In genomic region chr10:46292573-46293023, GRCh38 we compare ENCODE assay signal across 1 cellular context.
TF ChIP-seq lines count a peak whose summit lies in the region.

No MANE protein-coding gene starts in this region.

TF ChIP-seq in H1, 55 proteins besides CTCF, POLR2A, EP300 and RAD21:
- TF ChIP-seq HDAC2 (IDR thresholded peaks at IDR 0.05; ENCODE audit: borderline replicate concordance in 1 of 2, low read depth in 2 of 2, low read length in 2 of 2) = no peak
- TF ChIP-seq CEBPB (IDR thresholded peaks at IDR 0.05; ENCODE audit: low read depth, low read length) = no peak
- no peak for TF ChIP-seq MAFK (IDR thresholded peaks at IDR 0.05; ENCODE audit: low read depth, low read length)
- TF ChIP-seq SIN3A (conservative IDR thresholded peaks at IDR 0.05 in 1 of 2, IDR thresholded peaks at IDR 0.05 in 1 of 2; ENCODE audit: low read depth in 1 of 2, low read length in 2 of 2) = no peak
- TF ChIP-seq SIX5 (IDR thresholded peaks at IDR 0.05; ENCODE audit: low read depth, low read length) = no peak
- TF ChIP-seq NANOG (IDR thresholded peaks at IDR 0.05; ENCODE audit: insufficient read depth, low read depth, low read length, poor library complexity, severe bottlenecking) = no peak
- TF ChIP-seq CTBP2 (IDR thresholded peaks at IDR 0.05; ENCODE audit: borderline replicate concordance, insufficient read depth, insufficient read length, low read length) = no peak
- no peak for TF ChIP-seq FOSL1 (IDR thresholded peaks at IDR 0.05; ENCODE audit: insufficient read depth, low read depth, low read length)
- no peak for TF ChIP-seq MAX (IDR thresholded peaks at IDR 0.05)
- no peak for TF ChIP-seq SAP30 (IDR thresholded peaks at IDR 0.05; ENCODE audit: insufficient read depth, insufficient replicate concordance, low read length)
- no peak for TF ChIP-seq RBBP5 (IDR thresholded peaks at IDR 0.05; ENCODE audit: borderline replicate concordance, low read depth, low read length)
- no peak for TF ChIP-seq E2F6 (IDR thresholded peaks at IDR 0.05)
- no peak for TF ChIP-seq USF2 (IDR thresholded peaks at IDR 0.05; ENCODE audit: low read length)
- no peak for TF ChIP-seq TEAD4 (IDR thresholded peaks at IDR 0.05; ENCODE audit: low read depth, low read length)
- no peak for TF ChIP-seq BRCA1 (IDR thresholded peaks at IDR 0.05; ENCODE audit: low read depth, low read length)
- no peak for TF ChIP-seq HDAC6 (IDR thresholded peaks at IDR 0.05; ENCODE audit: low read depth, low read length)
- TF ChIP-seq EGR1 (IDR thresholded peaks at IDR 0.05; ENCODE audit: borderline replicate concordance, low read depth, low read length) = no peak
